Comparison of ENCODE assay signal across 13 cellular contexts in genomic region chr3:197525706-197526105, GRCh38. TPM values are rescaled to one million over a fixed set of nuclear protein-coding genes. Genes with fewer than 3 reads are reported as not detected.
A peak's percentile ranks its signal among the peaks of the same experiment; 100 is the strongest.
DNase-seq lines count a peak whose midpoint lies in the region; ATAC-seq, FAIRE-seq and TF ChIP-seq lines count a peak whose summit lies in the region.
"Had no signal": no experiment of that assay in that cellular context is flagged by ENCODE, and none has a peak within 500 bp of the region (broad histone marks: within the 10 kb centered on the region; RNA-seq: fewer than 3 reads in every experiment).

No MANE protein-coding gene starts in this region.

- no peak for TF ChIP-seq POLR2A in K562 (conservative IDR thresholded peaks at IDR 0.05)
- no peak for TF ChIP-seq POLR2A in adrenal gland (IDR thresholded peaks at IDR 0.05)

- H3K27me3 ChIP-seq in DND-41 (ENCODE audit: insufficient read depth, low read length, poor library complexity) (no peaks in the 10 kb centered on the region), K562 (ENCODE audit: control insufficient read depth in 2 of 2, insufficient read depth in 2 of 2, low read length in 2 of 2) (peaks cover 68 to 86% of the 10 kb centered on the region in 2 experiments), adrenal gland (no peaks in the 10 kb centered on the region)
- H3K27me3 ChIP-seq: testis had no signal

- H3K9ac ChIP-seq in DND-41 (ENCODE audit: low read depth, low read length): no peak overlapping the region
- H3K9ac ChIP-seq in K562 (ENCODE audit: insufficient read depth in 1 of 2, low read depth in 2 of 2, low read length in 2 of 2): 0 out of 4 replicates have a peak overlapping the region, but pooled peaks of 1 of the 2 experiments have one; percentile 40

- peak; percentile 41 for TF ChIP-seq CTCF in DND-41 (IDR thresholded peaks at IDR 0.05; ENCODE audit: borderline replicate concordance, extremely low read depth, low read length, poor library complexity, severe bottlenecking)
- TF ChIP-seq CTCF in K562 (IDR thresholded peaks at IDR 0.05 in 2 of 3, conservative IDR thresholded peaks at IDR 0.05 in 1 of 3; ENCODE audit: insufficient read depth in 2 of 3, low read depth in 1 of 3, low read length in 3 of 3): peak; percentile 63 to 96 (median 86)
- peak in 1 of 6 experiments; percentile 23 for TF ChIP-seq CTCF in adrenal gland (IDR thresholded peaks at IDR 0.05)

- in situ Hi-C loops in K562 (cut with MboI): no loop called here

- POLR2A ChIA-PET in K562 (lab: Yijun Ruan, JAX): interaction anchor here (0.5 to 1.4 kb wide), 7 partner anchors 9 to 532 kb away, joined by 3 to 5 read pairs (median 3); no protein-coding TSS in a partner anchor

- CTCF ChIA-PET in K562 (lab: Yijun Ruan, JAX; ENCODE audit: low intra/inter-chr PET ratio): interaction anchor here (0.5 to 1.3 kb wide), 2 partner anchors 141 to 302 kb away, joined by 3 to 4 read pairs; no protein-coding TSS in a partner anchor

- TF ChIP-seq EP300 in K562 (IDR thresholded peaks at IDR 0.05; ENCODE audit: low read length): no peak

- H3K79me2 ChIP-seq in DND-41 (ENCODE audit: insufficient read depth, low read length): no peaks in the 10 kb centered on the region
- no peaks in the 10 kb centered on the region for H3K79me2 ChIP-seq in K562 (ENCODE audit: control insufficient read depth, insufficient read depth, low read length)

- H3K36me3 ChIP-seq in DND-41 (ENCODE audit: insufficient read depth, low read length) (peaks cover 96% of the 10 kb centered on the region), K562 (ENCODE audit: control insufficient read depth, insufficient read depth, low read length) (no peaks in the 10 kb centered on the region), adrenal gland (replicated peaks in 1 of 2) (no peaks in the 10 kb centered on the region)
- H3K36me3 ChIP-seq: HAP-1 had no signal

- H3K4me2 ChIP-seq in DND-41 (ENCODE audit: insufficient read depth, low read length) (no peak overlapping the region), K562 (ENCODE audit: insufficient read depth, low read length) (no peak overlapping the region)

- DNase-seq in DND-41 (no peak), LHCN-M2 (ENCODE audit: low read depth) (peak; percentile 41), K562 (ENCODE audit: extremely low read depth in 1 of 4, low spot score in 3 of 4) (peak in 2 of 4 experiments; percentile 49 to 60), left lobe of liver (ENCODE audit: low spot score) (no peak), adrenal gland (no peak), SKM-1 (lab: John Stamatoyannopoulos, UW; ENCODE audit: unreplicated experiment) (no peak)
- no peak for DNase-seq in activated CD8-positive, alpha-beta memory T cell treated with anti-CD3 and anti-CD28 coated beads, Interleukin-2, amount 50 U/mL, for 48 hours
- DNase-seq: activated T-cell treated with anti-CD3 and anti-CD28 coated beads, Interleukin-2, amount 50 U/mL, for 4 hours; head of caudate nucleus; NCI-H1694; testis had no signal

- H3K4me3 ChIP-seq in DND-41 (ENCODE audit: low read depth in 1 of 2, low read length in 2 of 2) (no peak overlapping the region), K562 (no peak overlapping the region), adrenal gland (no peak overlapping the region)
- H3K4me3 ChIP-seq: HAP-1, testis had no signal

- H3K9me3 ChIP-seq in DND-41 (ENCODE audit: insufficient read depth, low read length, severe bottlenecking): no peaks in the 10 kb centered on the region
- H3K9me3 ChIP-seq in K562 (replicated peaks; ENCODE audit: control insufficient read depth, insufficient read depth, low read depth, low read length): no peaks in the 10 kb centered on the region
- no peaks in the 10 kb centered on the region for H3K9me3 ChIP-seq in adrenal gland (replicated peaks in 1 of 3)
- H3K9me3 ChIP-seq: HAP-1, testis had no signal

- WGBS in K562 (ENCODE audit: insufficient coverage, low coverage, missing lambda C conversion rate): 0% methylated on average over 5 of the region's 5 CpGs
- WGBS in adrenal gland, 4 donors: 79 to 93% (median 90%) methylated on average over 5 of the region's 5 CpGs

- no peak overlapping the region for H3K27ac ChIP-seq in DND-41 (ENCODE audit: low read length)
- no peak overlapping the region for H3K27ac ChIP-seq in K562 (ENCODE audit: extremely low read depth, low read depth, low read length)
- no peak overlapping the region for H3K27ac ChIP-seq in adrenal gland
- H3K27ac ChIP-seq: testis had no signal

- intact Hi-C loops in K562 (cut with micrococcal nuclease): no loop called here
- intact Hi-C loops in adrenal gland (cut with DNase I): no loop called here

- no peaks in the 10 kb centered on the region for H3K9me1 ChIP-seq in K562 (ENCODE audit: control insufficient read depth, insufficient read depth, low read length)

- peak; percentile 73 for FAIRE-seq in K562 (lab: Jason Lieb, UNC)

- BruUV-seq in K562 (replicated peaks; lab: Mats Ljungman, UMichigan): no TSS peak

- ATAC-seq in DND-41 (ENCODE audit: insufficient read depth, low read depth): no peak
- ATAC-seq in K562: peak; percentile 86
- peak; percentile 3 for ATAC-seq in left lobe of liver
- ATAC-seq in GM18909 (IDR thresholded peaks at IDR 0.05; ENCODE audit: poor library complexity, unreplicated experiment): no peak
- ATAC-seq: activated T-cell treated with anti-CD3 and anti-CD28 coated beads, Interleukin-2, amount 50 U/mL, for 4 hours had no signal

- H4K20me1 ChIP-seq in DND-41 (ENCODE audit: insufficient read depth, low read length): peaks cover 7% of the 10 kb centered on the region
- H4K20me1 ChIP-seq in K562 (replicated peaks; ENCODE audit: control insufficient read depth, insufficient read depth, low read length): peaks cover 11% of the 10 kb centered on the region; the same call in 1 of the 2 replicates

- H3K4me1 ChIP-seq in DND-41 (ENCODE audit: insufficient read depth, low read length): no peaks in the 10 kb centered on the region
- peaks cover 0 to 11% of the 10 kb centered on the region in 2 experiments; a peak in 3 of 5 replicates for H3K4me1 ChIP-seq in K562 (replicated peaks in 1 of 2; ENCODE audit: control insufficient read depth in 2 of 2, insufficient read depth in 2 of 2, low read length in 2 of 2)
- no peaks in the 10 kb centered on the region for H3K4me1 ChIP-seq in adrenal gland (replicated peaks in 1 of 2)
- H3K4me1 ChIP-seq: HAP-1, testis had no signal

- no peak overlapping the region for H2AFZ ChIP-seq in DND-41 (ENCODE audit: low read depth, low read length)
- H2AFZ ChIP-seq in K562 (ENCODE audit: low read depth, low read length): no peak overlapping the region

- peak in 1 of 2 experiments; percentile 66; a peak in 3 of 4 replicates for TF ChIP-seq RAD21 in K562 (CRISPR knock-in tag; conservative IDR thresholded peaks at IDR 0.05 in 1 of 2, IDR thresholded peaks at IDR 0.05 in 1 of 2)

TF ChIP-seq in K562, 482 proteins besides CTCF, POLR2A, EP300 and RAD21 (continues in another document):
- TF ChIP-seq AFF1 (IDR thresholded peaks at IDR 0.05; ENCODE audit: low read depth in 1 of 2, partially characterized antibody in 2 of 2): no peak

RNA-seq across cellular contexts. Expression of gene BDH1, which starts 30.1 kb away (rescaled TPM):
- total RNA-seq in LHCN-M2 (2014; rRNA removed) (0.29 and 0.32 TPM in 2 replicates), K562 (2014; rRNA removed) (0.29 TPM in 1 of 2 replicates, not detected in the other), K562 (2014; rRNA removed; fragmentation: Illumina TruSeq; extraction: Trizol) (0.11 TPM in 1 of 2 replicates, not detected in the other), K562 (2015; rRNA removed; fragmentation: Illumina TruSeq; extraction: Trizol) (0.04 TPM in 1 of 2 replicates, not detected in the other), K562 (2021) (0.11 and 0.27 TPM in 2 replicates), left lobe of liver (279 TPM), adrenal gland (10 to 100 TPM in 4 of 8 donors, 1 to 10 TPM in 4; 5.7 to 16.7 (median 9.8) TPM)
- 0.64 TPM for polyA plus RNA-seq in LHCN-M2 (2012)
- 0.60 and 1.0 TPM in 2 replicates for total RNA-seq in K562 (2011; cell fraction: chromatin; rRNA removed; ENCODE audit: low replicate concordance)
- total RNA-seq in K562 (2011; cell fraction: nucleolus; rRNA removed): 0.26 and 0.33 TPM in 2 replicates
- 0.44 and 1.4 TPM in 2 replicates for total RNA-seq in K562 (2011; cell fraction: nucleoplasm; rRNA removed)
- polyA plus RNA-seq in K562 (2011; rRNA removed) (0.03 and 0.32 TPM in 2 replicates), K562 (2014; fragmentation: Illumina TruSeq; extraction: Trizol) (0.19 TPM in 1 of 2 replicates, not detected in the other), K562 (2014; fragmentation: Nextera tagmentation; extraction: Ambion mirVana) (under 1 TPM; 0.13 to 0.89 TPM), K562 (2014; rRNA removed) (0.07 and 0.69 TPM in 2 replicates), adrenal gland (10 to 100 TPM in 2 of 3 donors, 1 to 10 TPM in 1; 6.0 to 19.7 (median 12.0) TPM)
- 0.06 and 0.22 TPM in 2 replicates for polyA plus RNA-seq in K562 (2011; cell fraction: cytosol; rRNA removed)
- polyA plus RNA-seq in K562 (2011; cell fraction: nucleus; rRNA removed): 0.38 and 0.94 TPM in 2 replicates
- 0.36 and 0.76 TPM in 2 replicates for polyA plus RNA-seq in K562 (2012)
- 0.21 TPM in 1 of 2 replicates, not detected in the other for polyA minus RNA-seq in K562 (2011; rRNA and poly(A)+ RNA removed)
- polyA minus RNA-seq in K562 (2011; cell fraction: cytosol; rRNA and poly(A)+ RNA removed): not detected in 2 replicates
- 0.11 and 0.13 TPM in 2 replicates for polyA minus RNA-seq in K562 (2011; cell fraction: nucleus; rRNA and poly(A)+ RNA removed)

Comparison
In these comparisons a context has a peak if more than half of its experiments do, and no peak if none do; other contexts are left out.
1. ATAC-seq: peak in K562 (single experiment) and left lobe of liver (single experiment); none in DND-41 (single experiment) and GM18909 (single experiment).
2. RNA of gene BDH1, which starts 30.1 kb away (total RNA-seq): 279 TPM in left lobe of liver (single experiment); 5.7 to 16.7 TPM in adrenal gland, 0.29 to 0.32 TPM in LHCN-M2 and 0.04 to 1.4 TPM in K562; every median in the first group is over 10 times any median in the second.